17 cellular contexts compared by ENCODE assay signal in the genomic region with DNA sequence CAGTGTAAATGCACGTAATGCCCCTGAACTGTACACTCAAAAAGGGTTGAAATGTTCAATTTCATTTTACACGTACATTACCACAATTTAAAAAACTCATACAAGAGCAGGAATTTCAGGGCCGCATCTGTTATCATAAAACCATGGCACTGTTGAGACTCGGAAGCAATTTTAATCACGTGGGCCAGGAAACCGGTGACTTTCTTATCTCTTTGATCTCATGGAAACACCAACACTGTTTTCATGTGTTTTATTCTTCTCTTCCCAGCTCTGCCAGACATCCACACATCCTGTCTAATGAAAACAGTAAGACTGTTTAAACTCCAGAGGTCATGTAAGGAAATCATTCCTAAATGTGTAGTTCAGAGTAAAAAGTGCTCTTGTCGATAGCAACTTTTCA. TPM values are rescaled to one million over a fixed set of nuclear protein-coding genes. Genes with fewer than 3 reads are reported as not detected.
"Had no signal": no experiment of that assay in that cellular context is flagged by ENCODE, and none has a peak within 500 bp of the region (broad histone marks: within the 10 kb centered on the region; RNA-seq: fewer than 3 reads in every experiment).

No MANE protein-coding gene starts in this region.

- DNase-seq: activated CD4-positive, alpha-beta T cell treated with anti-CD3 and anti-CD28 coated beads, Interleukin-2, amount 10 ng/mL, durations not matched to agents 7 days and 5 days; activated CD4-positive, CD25-positive, alpha-beta regulatory T cell; activated naive CD4-positive, alpha-beta T cell; activated naive CD8-positive, alpha-beta T cell treated with anti-CD3 and anti-CD28 coated beads, Interleukin-2, amount 10 ng/mL, durations not matched to agents 7 days and 5 days; aorta; effector CD8-positive, alpha-beta T cell; foreskin melanocyte; immature natural killer cell; nucleus accumbens; posterior cingulate gyrus; thyroid gland had no signal

- H3K4me3 ChIP-seq: cardiac muscle cell, lung, thyroid gland had no signal

- ATAC-seq: natural killer cell treated with Interleukin-12 subunit alpha and Interleukin-12 subunit beta and Interleukin-15 and Interleukin-18, amount 100 ng/mL, for 72 hours; stimulated activated memory B cell treated with anti-CD40 and anti-IgM and Interleukin-4, amounts not matched to agents 10 μg/mL and 1 μg/mL and 100 μg/mL, for 72 hours had no signal

RNA-seq across cellular contexts. Expression of gene CLRN3, which starts 50.1 kb away (rescaled TPM):
- total RNA-seq: activated CD4-positive, alpha-beta T cell treated with anti-CD3 and anti-CD28 coated beads, Interleukin-2, amount 10 ng/mL, durations not matched to agents 7 days and 5 days; activated naive CD8-positive, alpha-beta T cell treated with anti-CD3 and anti-CD28 coated beads, Interleukin-2, amount 10 ng/mL, durations not matched to agents 7 days and 5 days; activated T-helper 1 cell treated with anti-CD3 and anti-CD28 coated beads, Interleukin-12 subunit alpha, Interleukin-12 subunit beta, Interleukin-2, Interleukin-4 antibody, amounts not matched to agents 30 ng/mL and 10 ng/mL and 1 ng/mL, durations not matched to agents 14 hours and 24 hours and 36 hours; aorta; cardiac muscle cell; lung; natural killer cell treated with Interleukin-12 subunit alpha and Interleukin-12 subunit beta and Interleukin-15 and Interleukin-18, amount 100 ng/mL, for 72 hours; T-helper 2 cell treated with Interferon-gamma antibody and Interleukin-4, amounts not matched to agents 100 ng/mL and 5 ng/mL, for 36 hours; thyroid gland had no signal
